10 cellular contexts compared by ENCODE assay signal in genomic region chr5:14148890-14149671, GRCh38. TPM values are rescaled to one million over a fixed set of nuclear protein-coding genes. Genes with fewer than 3 reads are reported as not detected.
DNase-seq lines count a peak whose midpoint lies in the region; ATAC-seq and TF ChIP-seq lines count a peak whose summit lies in the region.
"Had no signal": no experiment of that assay in that cellular context is flagged by ENCODE, and none has a peak within 500 bp of the region (broad histone marks: within the 10 kb centered on the region; RNA-seq: fewer than 3 reads in every experiment).

No MANE protein-coding gene starts in this region.

- H3K4me1 ChIP-seq in BLaER1 treated with 17β-estradiol and CSF1 and Interleukin-3, amounts not matched to agents 10 nM and 100 nM = peaks cover 66 to 72% (median 70%) of the 10 kb centered on the region in 10 experiments
- peaks cover 63% of the 10 kb centered on the region for H3K4me1 ChIP-seq in mucosa of descending colon (ENCODE audit: low read depth)
- H3K4me1 ChIP-seq in CD4-positive, alpha-beta memory T cell (ENCODE audit: insufficient read depth, low read length) = no peaks in the 10 kb centered on the region

- CTCF ChIA-PET in activated B cell treated with CpG ODN at 0.5 μM for 24 hours (lab: Charles Lee) = no interaction called here
- CTCF ChIA-PET in CD4-positive, alpha-beta memory T cell (lab: Charles Lee; ENCODE audit: partially characterized antibody) = no interaction called here

- H3K9me3 Mint-ChIP-seq in activated B cell treated with CpG ODN at 0.5 μM for 24 hours = no peaks in the 10 kb centered on the region
- peaks cover 0 to 5% (median 0%) of the 10 kb centered on the region in 8 donors for H3K9me3 Mint-ChIP-seq in CD4-positive, alpha-beta memory T cell
- H3K9me3 Mint-ChIP-seq in immature natural killer cell = no peaks in the 10 kb centered on the region

- peaks cover 72% of the 10 kb centered on the region for H3K4me1 Mint-ChIP-seq in activated B cell treated with CpG ODN at 0.5 μM for 24 hours
- H3K4me1 Mint-ChIP-seq in CD4-positive, alpha-beta memory T cell = peaks cover 3 to 8% (median 5%) of the 10 kb centered on the region in 4 donors
- H3K4me1 Mint-ChIP-seq in immature natural killer cell = peaks cover 11 to 13% of the 10 kb centered on the region in 2 donors

- H3K27ac ChIP-seq in BLaER1 treated with 17β-estradiol and CSF1 and Interleukin-3, amounts not matched to agents 10 nM and 100 nM = no peak overlapping the region
- H3K27ac ChIP-seq in CD4-positive, alpha-beta memory T cell (ENCODE audit: low read depth, low read length) = no peak overlapping the region

- H4K20me1 ChIP-seq in BLaER1 treated with 17β-estradiol and CSF1 and Interleukin-3, amounts not matched to agents 10 nM and 100 nM = peaks cover 82 to 100% (median 100%) of the 10 kb centered on the region in 11 experiments

- no peak for DNase-seq in activated B cell treated with CpG ODN at 0.5 μM for 24 hours
- no peak for DNase-seq in mucosa of descending colon
- no peak for DNase-seq in G401 (ENCODE audit: low spot score)
- DNase-seq in CD4-positive, alpha-beta memory T cell = no peak
- no peak for DNase-seq in immature natural killer cell
- DNase-seq: CD4-positive, CD25-positive, alpha-beta regulatory T cell; GOT3 had no signal

- ATAC-seq in GM21786 (IDR thresholded peaks at IDR 0.05; ENCODE audit: unreplicated experiment) = peak; percentile 21
- ATAC-seq in activated B cell treated with CpG ODN at 0.5 μM for 24 hours (ENCODE audit: low read depth) = no peak
- ATAC-seq in mucosa of descending colon = peak; percentile 5
- no peak for ATAC-seq in esophagus mucosa

- H3K27me3 Mint-ChIP-seq in activated B cell treated with CpG ODN at 0.5 μM for 24 hours (no peaks in the 10 kb centered on the region), immature natural killer cell (ENCODE audit: low read depth in 3 of 3) (peaks cover 2 to 8% (median 5%) of the 10 kb centered on the region in 3 donors)
- H3K27me3 Mint-ChIP-seq in CD4-positive, alpha-beta memory T cell = peaks cover 25 to 30% of the 10 kb centered on the region in 2 donors

- TF ChIP-seq CTCF in activated B cell treated with CpG ODN at 0.5 μM for 24 hours (IDR thresholded peaks at IDR 0.05) (no peak), mucosa of descending colon (IDR thresholded peaks at IDR 0.05) (no peak)

- H3K36me3 Mint-ChIP-seq in activated B cell treated with CpG ODN at 0.5 μM for 24 hours (ENCODE audit: low read depth) (peaks cover 6% of the 10 kb centered on the region), immature natural killer cell (peaks cover 0 to 5% (median 0%) of the 10 kb centered on the region in 3 donors)
- no peaks in the 10 kb centered on the region for H3K36me3 Mint-ChIP-seq in CD4-positive, alpha-beta memory T cell
- H3K36me3 Mint-ChIP-seq: CD4-positive, CD25-positive, alpha-beta regulatory T cell had no signal

- H3K36me3 ChIP-seq in BLaER1 treated with 17β-estradiol and CSF1 and Interleukin-3, amounts not matched to agents 10 nM and 100 nM = peaks cover 0 to 13% (median 6%) of the 10 kb centered on the region in 11 experiments; a peak in 7 of 22 replicates
- H3K36me3 ChIP-seq in mucosa of descending colon (ENCODE audit: low read depth) = no peaks in the 10 kb centered on the region
- no peaks in the 10 kb centered on the region for H3K36me3 ChIP-seq in CD4-positive, alpha-beta memory T cell (ENCODE audit: insufficient read depth, low read length)

- no peaks in the 10 kb centered on the region for H3K9me3 ChIP-seq in BLaER1 treated with 17β-estradiol and CSF1 and Interleukin-3, amounts not matched to agents 10 nM and 100 nM (replicated peaks in 1 of 11)
- H3K9me3 ChIP-seq in mucosa of descending colon = no peaks in the 10 kb centered on the region
- no peaks in the 10 kb centered on the region for H3K9me3 ChIP-seq in CD4-positive, alpha-beta memory T cell (ENCODE audit: control insufficient read depth in 1 of 2, low read length in 2 of 2)

- H3K27ac Mint-ChIP-seq in activated B cell treated with CpG ODN at 0.5 μM for 24 hours (peak overlapping the region; percentile 83), immature natural killer cell (no peak overlapping the region)
- H3K27ac Mint-ChIP-seq in CD4-positive, alpha-beta memory T cell = no peak overlapping the region
- H3K27ac Mint-ChIP-seq: CD4-positive, CD25-positive, alpha-beta regulatory T cell had no signal

- H3K4me3 ChIP-seq in BLaER1 treated with 17β-estradiol and CSF1 and Interleukin-3, amounts not matched to agents 10 nM and 100 nM = no peak overlapping the region
- H3K4me3 ChIP-seq in mucosa of descending colon = no peak overlapping the region
- H3K4me3 ChIP-seq in CD4-positive, alpha-beta memory T cell (ENCODE audit: low read length in 2 of 2) = no peak overlapping the region

- POLR2A ChIA-PET in activated B cell treated with CpG ODN at 0.5 μM for 24 hours (lab: Charles Lee) = interaction anchor here (0.9 to 1.1 kb wide), 2 partner anchors 65 to 101 kb away, joined by 3 read pairs; no protein-coding TSS in a partner anchor
- POLR2A ChIA-PET in CD4-positive, alpha-beta memory T cell (lab: Charles Lee; ENCODE audit: partially characterized antibody) = no interaction called here

- peak overlapping the region; percentile 69 for H3K4me3 Mint-ChIP-seq in activated B cell treated with CpG ODN at 0.5 μM for 24 hours
- H3K4me3 Mint-ChIP-seq in CD4-positive, alpha-beta memory T cell = no peak overlapping the region
- no peak overlapping the region for H3K4me3 Mint-ChIP-seq in immature natural killer cell
- H3K4me3 Mint-ChIP-seq: CD4-positive, CD25-positive, alpha-beta regulatory T cell had no signal

- peak overlapping the region in 1 of 11 experiments; percentile 9; a peak in 1 of 22 replicates for H3K9ac ChIP-seq in BLaER1 treated with 17β-estradiol and CSF1 and Interleukin-3, amounts not matched to agents 10 nM and 100 nM

- H3K4me2 ChIP-seq in BLaER1 treated with 17β-estradiol and CSF1 and Interleukin-3, amounts not matched to agents 10 nM and 100 nM = peak overlapping the region; percentile 55 to 98 (median 88)

- in situ Hi-C loops in G401 (cut with HindIII; ENCODE audit: low sequenced_read_pairs) = no loop called here

- H3K27me3 ChIP-seq in BLaER1 treated with 17β-estradiol and CSF1 and Interleukin-3, amounts not matched to agents 10 nM and 100 nM = no peaks in the 10 kb centered on the region
- H3K27me3 ChIP-seq in CD4-positive, alpha-beta memory T cell (ENCODE audit: insufficient read depth, low read length) = no peaks in the 10 kb centered on the region

- intact Hi-C loops in activated B cell treated with CpG ODN at 0.5 μM for 24 hours (cut with micrococcal nuclease) = no loop called here
- intact Hi-C loops in mucosa of descending colon (cut with DNase I, micrococcal nuclease) = loop anchor here (10.0 kb wide), 3 partner anchors 56 to 116 kb away; no protein-coding TSS in a partner anchor
- intact Hi-C loops in CD4-positive, alpha-beta memory T cell (cut with micrococcal nuclease) = loop anchor here (10.0 kb wide), 1 partner anchor 516 kb away; the partner anchor contains the start of gene OTULIN

RNA-seq across cellular contexts. Expression of gene TRIO, which starts 5.9 kb away (rescaled TPM):
- total RNA-seq in activated B cell treated with CpG ODN at 0.5 μM for 24 hours (191 and 223 TPM in 2 replicates), mucosa of descending colon (100 to 1,000 TPM; 164 to 231 (median 168) TPM), esophagus mucosa (42.0 TPM)
- 42.1 and 50.0 TPM in 2 replicates for total RNA-seq in G401 (2014; rRNA removed; shearing (Covaris generic))
- 10 to 100 TPM in 1 of 2 experiments, 1 to 10 TPM in 1; 9.7 to 11.5 TPM for total RNA-seq in CD4-positive, alpha-beta memory T cell
- polyA plus RNA-seq in CD4-positive, alpha-beta memory T cell = under 1 TPM in 1 of 2 donors, not detected in 1; 0.09 TPM
- 1 to 10 TPM in 2 of 3 donors, under 1 TPM in 1; 0.70 to 2.3 (median 1.2) TPM for polyA plus RNA-seq in immature natural killer cell

Comparison
In these comparisons a context has a peak if more than half of its experiments do, and no peak if none do; other contexts are left out.
1. ATAC-seq: peak in GM21786 (single experiment) and mucosa of descending colon (single experiment); none in activated B cell treated with CpG ODN at 0.5 μM for 24 hours (single experiment) and esophagus mucosa (single experiment).